17 cellular contexts compared by ENCODE assay signal in the genomic region with DNA sequence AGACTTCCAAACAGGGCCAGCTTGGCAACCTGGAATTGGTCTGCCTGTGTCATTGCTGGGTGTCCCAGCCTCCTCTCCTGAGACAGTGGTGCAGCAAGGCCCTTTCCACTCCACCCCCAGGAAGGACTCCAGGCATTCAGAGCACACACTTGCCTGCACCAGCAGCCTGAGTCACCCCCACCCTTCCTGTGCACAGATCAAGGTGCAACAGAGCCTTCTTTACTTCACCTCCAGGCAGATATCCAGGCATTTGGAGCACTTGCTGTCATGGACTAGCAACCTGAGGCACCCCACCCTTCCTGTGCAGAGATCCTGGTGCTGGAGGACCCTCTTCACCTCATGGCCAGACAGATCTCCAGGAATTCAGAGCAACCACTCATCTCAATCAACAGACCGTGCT.
DNase-seq lines count a peak whose midpoint lies in the region; ATAC-seq, FAIRE-seq and TF ChIP-seq lines count a peak whose summit lies in the region.
"Had no signal": no experiment of that assay in that cellular context is flagged by ENCODE, and none has a peak within 500 bp of the region (broad histone marks: within the 10 kb centered on the region; RNA-seq: fewer than 3 reads in every experiment).

No MANE protein-coding gene starts in this region.

- peak overlapping the region; percentile 30; the same call in 1 of the 2 replicates for H3K4me2 ChIP-seq in HepG2 (ENCODE audit: low read depth, low read length)

- no peak for TF ChIP-seq CTCF in foreskin keratinocyte (conservative IDR thresholded peaks at IDR 0.05)
- TF ChIP-seq CTCF in HepG2 (CRISPR knock-in tag; IDR thresholded peaks at IDR 0.05), result no peak
- no peak for TF ChIP-seq CTCF in foreskin fibroblast (IDR thresholded peaks at IDR 0.05; ENCODE audit: low read depth, low read length)

- no peaks in the 10 kb centered on the region for H3K9me3 ChIP-seq in right cardiac atrium (ENCODE audit: control insufficient read depth, low read length)
- H3K9me3 ChIP-seq in HepG2 (ENCODE audit: low read length), result peaks cover 16% of the 10 kb centered on the region

- POLR2A ChIA-PET in HepG2 (lab: Yijun Ruan, JAX), result interaction anchor here (0.7 kb wide), 1 partner anchor 17 kb away, joined by 3 read pairs; no protein-coding TSS in a partner anchor

- no peaks in the 10 kb centered on the region for H4K20me1 ChIP-seq in HepG2 (ENCODE audit: insufficient read depth, low read length)
- H4K20me1 ChIP-seq: BLaER1 treated with 17β-estradiol and CSF1 and Interleukin-3, amounts not matched to agents 10 nM and 100 nM had no signal

- TF ChIP-seq RAD21 in HepG2 (CRISPR knock-in tag; IDR thresholded peaks at IDR 0.05), result no peak

- no peak for FAIRE-seq in HepG2 (lab: Jason Lieb, UNC)
- FAIRE-seq: GM12878 had no signal

- DNase-seq in Right ventricle myocardium superior (peak; percentile 15), right cardiac atrium (no peak), foreskin keratinocyte (no peak), HepG2 (ENCODE audit: low spot score) (peak; percentile 35), foreskin fibroblast (no peak)
- DNase-seq: 8988T; CD8-positive, alpha-beta T cell; DMS 273 treated with DMSO at 0.1 percent for 48 hours; DMS53; DND-41; EL had no signal

- H3K4me3 ChIP-seq in right cardiac atrium (ENCODE audit: low read length), result no peak overlapping the region
- H3K4me3 ChIP-seq in HepG2 (replicated peaks in 1 of 3; ENCODE audit: insufficient read depth in 1 of 3, low read depth in 2 of 3, low read length in 3 of 3), result 0 out of 6 replicates have a peak overlapping the region, but pooled peaks of 1 of the 3 experiments have one; percentile 16
- no peak overlapping the region for H3K4me3 ChIP-seq in foreskin fibroblast (ENCODE audit: low read depth in 1 of 2, low read length in 2 of 2)
- H3K4me3 ChIP-seq: BLaER1 treated with 17β-estradiol and CSF1 and Interleukin-3, amounts not matched to agents 10 nM and 100 nM; GM12878; HAP-1 had no signal

- H3K27ac ChIP-seq in right cardiac atrium (ENCODE audit: low read length), result no peak overlapping the region
- H3K27ac ChIP-seq in foreskin keratinocyte, result no peak overlapping the region
- no peak overlapping the region for H3K27ac ChIP-seq in HepG2 (ENCODE audit: extremely low read length, insufficient read depth, low read length)

- no peaks in the 10 kb centered on the region for H3K27me3 ChIP-seq in right cardiac atrium (ENCODE audit: control insufficient read depth, insufficient read depth)
- H3K27me3 ChIP-seq in foreskin keratinocyte, result no peaks in the 10 kb centered on the region
- H3K27me3 ChIP-seq in HepG2 (ENCODE audit: control insufficient read depth in 1 of 2, insufficient read depth in 2 of 2, low read length in 2 of 2), result no peaks in the 10 kb centered on the region
- H3K27me3 ChIP-seq: BLaER1 treated with 17β-estradiol and CSF1 and Interleukin-3, amounts not matched to agents 10 nM and 100 nM had no signal

- no peaks in the 10 kb centered on the region for H3K79me2 ChIP-seq in HepG2 (ENCODE audit: insufficient read depth, low read length)

- 97% methylated on average over 1 of the region's 1 CpG for WGBS in right cardiac atrium
- WGBS in HepG2 (ENCODE audit: low lambda C conversion rate), result 83% methylated on average over 1 of the region's 1 CpG

- TF ChIP-seq POLR2A in HepG2 (IDR thresholded peaks at IDR 0.05; ENCODE audit: insufficient read depth in 1 of 2, low read depth in 2 of 2, low read length in 2 of 2), result no peak

- TF ChIP-seq EP300 in HepG2 (IDR thresholded peaks at IDR 0.05; ENCODE audit: low read depth in 2 of 2, low read length in 2 of 2), result no peak
- no peak for TF ChIP-seq EP300 in HepG2 (CRISPR knock-in tag; IDR thresholded peaks at IDR 0.05; ENCODE audit: borderline replicate concordance)

- no peak overlapping the region for H3K9ac ChIP-seq in HepG2 (ENCODE audit: insufficient read depth, low read depth, low read length)
- H3K9ac ChIP-seq: BLaER1 treated with 17β-estradiol and CSF1 and Interleukin-3, amounts not matched to agents 10 nM and 100 nM had no signal

- BruUV-seq in HepG2 (replicated peaks; lab: Mats Ljungman, UMichigan), result no TSS peak

- intact Hi-C loops in Right ventricle myocardium superior (cut with DNase I) (no loop called here), right cardiac atrium (cut with DNase I) (no loop called here), HepG2 (cut with micrococcal nuclease; ENCODE audit: unreplicated experiment) (loop anchor here (1.0 to 2.0 kb wide), 2 partner anchors 9 to 16 kb away; no protein-coding TSS in a partner anchor)

- peak overlapping the region; percentile 8 for H2AFZ ChIP-seq in HepG2 (ENCODE audit: low read length)

- in situ Hi-C loops in HepG2 (cut with HindIII; ENCODE audit: extremely low pct_ligation_motif_present, low pct_unique_long_range_greater_than_20kb), result loop anchor here (25.0 kb wide), 1 partner anchor 1075 kb away; the partner anchor contains the start of gene PDGFC

- H3K4me1 ChIP-seq in right cardiac atrium (ENCODE audit: control insufficient read depth, insufficient read depth, low read length) (no peaks in the 10 kb centered on the region), foreskin keratinocyte (no peaks in the 10 kb centered on the region), HepG2 (ENCODE audit: insufficient read depth, low read length) (peaks cover 46% of the 10 kb centered on the region)

- no peaks in the 10 kb centered on the region for H3K36me3 ChIP-seq in HepG2 (replicated peaks in 1 of 2; ENCODE audit: control insufficient read depth in 1 of 2, insufficient read depth in 2 of 2, low read length in 2 of 2)
- H3K36me3 ChIP-seq: BLaER1 treated with 17β-estradiol and CSF1 and Interleukin-3, amounts not matched to agents 10 nM and 100 nM; HAP-1 had no signal

- CTCF ChIA-PET in HepG2 (lab: Yijun Ruan, JAX; ENCODE audit: low intra/inter-chr PET ratio, low total read pairs), result no interaction called here

- ATAC-seq in Right ventricle myocardium superior (ENCODE audit: poor library complexity), result no peak
- ATAC-seq in right cardiac atrium, result no peak
- peak; percentile 80 for ATAC-seq in foreskin keratinocyte
- peak; percentile 96 for ATAC-seq in HepG2
- no peak for ATAC-seq in HG02884 (IDR thresholded peaks at IDR 0.05; ENCODE audit: unreplicated experiment)
- ATAC-seq in GM18520 (IDR thresholded peaks at IDR 0.05; ENCODE audit: unreplicated experiment), result no peak
- ATAC-seq in GM18909 (IDR thresholded peaks at IDR 0.05; ENCODE audit: poor library complexity, unreplicated experiment), result no peak
- ATAC-seq: CD8-positive, alpha-beta T cell; GM12878 had no signal

TF ChIP-seq in HepG2, 621 proteins besides CTCF, POLR2A, EP300 and RAD21 (continues in another document):
- TF ChIP-seq FOXA1 (IDR thresholded peaks at IDR 0.05) (no peak), FOXA1 (CRISPR knock-in tag; IDR thresholded peaks at IDR 0.05) (0 out of 2 replicates have a peak, but pooled peaks have one; percentile 12), BRCA1 (CRISPR knock-in tag; IDR thresholded peaks at IDR 0.05) (no peak), FOXJ3 (CRISPR knock-in tag; IDR thresholded peaks at IDR 0.05; ENCODE audit: borderline replicate concordance) (no peak), FOXA3 (CRISPR knock-in tag; IDR thresholded peaks at IDR 0.05) (0 out of 2 replicates have a peak, but pooled peaks have one; percentile 28), MEIS1 (CRISPR knock-in tag; IDR thresholded peaks at IDR 0.05; ENCODE audit: borderline replicate concordance) (no peak), ZNF562 (CRISPR knock-in tag; IDR thresholded peaks at IDR 0.05; ENCODE audit: borderline replicate concordance) (no peak), ZNF143 (CRISPR knock-in tag; IDR thresholded peaks at IDR 0.05) (no peak), TEAD3 (CRISPR knock-in tag; optimal IDR thresholded peaks at IDR 0.05; ENCODE audit: borderline replicate concordance) (peak; percentile 47), FIP1L1 (IDR thresholded peaks at IDR 0.05; ENCODE audit: borderline replicate concordance, insufficient read depth, low read depth, low read length) (no peak)
- TF ChIP-seq, protein P1, sequence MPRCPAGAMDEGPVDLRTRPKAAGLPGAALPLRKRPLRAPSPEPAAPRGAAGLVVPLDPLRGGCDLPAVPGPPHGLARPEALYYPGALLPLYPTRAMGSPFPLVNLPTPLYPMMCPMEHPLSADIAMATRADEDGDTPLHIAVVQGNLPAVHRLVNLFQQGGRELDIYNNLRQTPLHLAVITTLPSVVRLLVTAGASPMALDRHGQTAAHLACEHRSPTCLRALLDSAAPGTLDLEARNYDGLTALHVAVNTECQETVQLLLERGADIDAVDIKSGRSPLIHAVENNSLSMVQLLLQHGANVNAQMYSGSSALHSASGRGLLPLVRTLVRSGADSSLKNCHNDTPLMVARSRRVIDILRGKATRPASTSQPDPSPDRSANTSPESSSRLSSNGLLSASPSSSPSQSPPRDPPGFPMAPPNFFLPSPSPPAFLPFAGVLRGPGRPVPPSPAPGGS (CRISPR knock-in tag; IDR thresholded peaks at IDR 0.05), result no peak
- TF ChIP-seq, protein P2, sequence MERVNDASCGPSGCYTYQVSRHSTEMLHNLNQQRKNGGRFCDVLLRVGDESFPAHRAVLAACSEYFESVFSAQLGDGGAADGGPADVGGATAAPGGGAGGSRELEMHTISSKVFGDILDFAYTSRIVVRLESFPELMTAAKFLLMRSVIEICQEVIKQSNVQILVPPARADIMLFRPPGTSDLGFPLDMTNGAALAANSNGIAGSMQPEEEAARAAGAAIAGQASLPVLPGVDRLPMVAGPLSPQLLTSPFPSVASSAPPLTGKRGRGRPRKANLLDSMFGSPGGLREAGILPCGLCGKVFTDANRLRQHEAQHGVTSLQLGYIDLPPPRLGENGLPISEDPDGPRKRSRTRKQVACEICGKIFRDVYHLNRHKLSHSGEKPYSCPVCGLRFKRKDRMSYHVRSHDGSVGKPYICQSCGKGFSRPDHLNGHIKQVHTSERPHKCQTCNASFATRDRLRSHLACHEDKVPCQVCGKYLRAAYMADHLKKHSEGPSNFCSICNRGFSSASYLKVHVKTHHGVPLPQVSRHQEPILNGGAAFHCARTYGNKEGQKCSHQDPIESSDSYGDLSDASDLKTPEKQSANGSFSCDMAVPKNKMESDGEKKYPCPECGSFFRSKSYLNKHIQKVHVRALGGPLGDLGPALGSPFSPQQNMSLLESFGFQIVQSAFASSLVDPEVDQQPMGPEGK (CRISPR knock-in tag; IDR thresholded peaks at IDR 0.05), result 0 out of 2 replicates have a peak, but pooled peaks have one; percentile 35
- TF ChIP-seq, protein P3, sequence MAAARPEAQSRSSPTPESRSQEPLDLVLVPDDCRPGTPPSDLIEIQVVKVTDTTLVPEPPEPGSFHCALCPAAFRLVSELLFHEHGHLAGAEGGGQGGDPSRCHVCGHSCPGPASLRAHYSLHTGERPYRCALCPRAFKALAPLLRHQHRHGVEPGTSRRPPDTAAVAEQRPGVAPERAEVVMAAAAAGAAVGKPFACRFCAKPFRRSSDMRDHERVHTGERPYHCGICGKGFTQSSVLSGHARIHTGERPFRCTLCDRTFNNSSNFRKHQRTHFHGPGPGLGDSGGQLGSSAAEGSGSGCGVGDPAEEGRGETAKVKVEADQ (CRISPR knock-in tag; IDR thresholded peaks at IDR 0.05; ENCODE audit: borderline replicate concordance), result no peak

Comparison
In these comparisons a context has a peak if more than half of its experiments do, and no peak if none do; other contexts are left out.
1. DNase-seq: peak in Right ventricle myocardium superior (single experiment) and HepG2 (single experiment); none in right cardiac atrium (0 of 3), foreskin keratinocyte (0 of 2) and foreskin fibroblast (0 of 2).
2. ATAC-seq: peak in foreskin keratinocyte (single experiment) and HepG2 (single experiment); none in Right ventricle myocardium superior (single experiment), right cardiac atrium (0 of 2), HG02884 (single experiment), GM18520 (single experiment) and GM18909 (single experiment).